Comparison of ENCODE assay signal across 26 cellular contexts in the genomic region with DNA sequence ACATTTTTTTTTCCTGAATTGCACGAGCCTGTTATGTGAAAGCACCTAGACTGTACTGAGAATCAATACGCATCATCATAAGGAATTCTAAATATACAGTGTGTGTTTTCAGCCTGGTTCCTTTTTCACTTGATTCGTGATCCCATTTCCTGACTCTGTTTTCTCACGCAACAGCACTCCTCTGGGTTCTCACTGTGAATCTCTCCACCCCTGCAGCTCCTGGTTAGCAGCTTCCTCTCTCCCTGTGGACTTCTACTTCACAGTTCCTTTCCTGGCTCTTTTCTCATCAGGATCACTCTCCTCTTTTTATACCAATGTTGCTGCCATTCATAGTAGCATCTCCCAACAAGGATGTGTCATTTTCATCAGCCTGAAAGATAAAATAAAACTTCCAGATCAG.
DNase-seq lines count a peak whose midpoint lies in the region; ATAC-seq, FAIRE-seq and TF ChIP-seq lines count a peak whose summit lies in the region.
"Had no signal": no experiment of that assay in that cellular context is flagged by ENCODE, and none has a peak within 500 bp of the region (broad histone marks: within the 10 kb centered on the region; RNA-seq: fewer than 3 reads in every experiment).

No MANE protein-coding gene starts in this region.

- H2BK15ac ChIP-seq in mesendoderm (replicated peaks; ENCODE audit: low read depth), result no peak overlapping the region

- H3K36me3 ChIP-seq in mesendoderm (ENCODE audit: control insufficient read depth, insufficient read depth, low read length) (no peaks in the 10 kb centered on the region), breast epithelium (no peaks in the 10 kb centered on the region)
- H3K36me3 ChIP-seq: adrenal gland, BLaER1, right atrium auricular region had no signal

- peak overlapping the region in 1 of 5 experiments; percentile 6 for H3K4me3 Mint-ChIP-seq in brain
- H3K4me3 Mint-ChIP-seq: IgD-negative memory B cell; stimulated activated memory B cell treated with anti-CD40 and anti-IgM and Interleukin-4, amounts not matched to agents 10 μg/mL and 1 μg/mL and 100 μg/mL, for 72 hours; T-helper 17 cell had no signal

- H3K27ac ChIP-seq in mesendoderm (ENCODE audit: low read depth, low read length) (no peak overlapping the region), breast epithelium (no peak overlapping the region)
- H3K27ac ChIP-seq: A549, adrenal gland, BLaER1, right atrium auricular region, SK-N-MC had no signal

- no peak overlapping the region for H4K5ac ChIP-seq in mesendoderm (ENCODE audit: low read length)

- no peak overlapping the region for H2BK120ac ChIP-seq in mesendoderm (ENCODE audit: low read depth, low read length)

- H3K4ac ChIP-seq in mesendoderm (ENCODE audit: low read depth, low read length), result no peak overlapping the region

- no peak overlapping the region for H4K8ac ChIP-seq in mesendoderm (ENCODE audit: low read depth, low read length)

- no peaks in the 10 kb centered on the region for H3K9me3 Mint-ChIP-seq in brain
- H3K9me3 Mint-ChIP-seq: stimulated activated memory B cell treated with anti-CD40 and anti-IgM and Interleukin-4, amounts not matched to agents 10 μg/mL and 1 μg/mL and 100 μg/mL, for 72 hours had no signal

- H3K4me1 Mint-ChIP-seq in brain, result peaks cover 42% of the 10 kb centered on the region
- H3K4me1 Mint-ChIP-seq: stimulated activated memory B cell treated with anti-CD40 and anti-IgM and Interleukin-4, amounts not matched to agents 10 μg/mL and 1 μg/mL and 100 μg/mL, for 72 hours; T-helper 17 cell had no signal

- H3K36me3 Mint-ChIP-seq in brain, result no peaks in the 10 kb centered on the region
- H3K36me3 Mint-ChIP-seq: IgD-negative memory B cell; stimulated activated memory B cell treated with anti-CD40 and anti-IgM and Interleukin-4, amounts not matched to agents 10 μg/mL and 1 μg/mL and 100 μg/mL, for 72 hours had no signal

- no peak for ATAC-seq in HG03095 (IDR thresholded peaks at IDR 0.05; ENCODE audit: unreplicated experiment)
- ATAC-seq: A549; stimulated activated memory B cell treated with anti-CD40 and anti-IgM and Interleukin-4, amounts not matched to agents 10 μg/mL and 1 μg/mL and 100 μg/mL, for 72 hours; T-helper 17 cell had no signal

- H3K9me3 ChIP-seq in breast epithelium, result no peaks in the 10 kb centered on the region
- H3K9me3 ChIP-seq: A549, adrenal gland, BLaER1, right atrium auricular region had no signal

- H3K56ac ChIP-seq in mesendoderm (ENCODE audit: low read length), result no peak overlapping the region

- H3K4me1 ChIP-seq in mesendoderm (ENCODE audit: control insufficient read depth, low read depth, low read length) (no peaks in the 10 kb centered on the region), breast epithelium (no peaks in the 10 kb centered on the region)
- H3K4me1 ChIP-seq: A549, adrenal gland, right atrium auricular region had no signal

- WGBS in mesendoderm (ENCODE audit: extremely low coverage, insufficient coverage, low lambda C conversion rate), result no CpG with 5 or more reads among the region's 4 CpGs

- no peak overlapping the region for H2BK5ac ChIP-seq in mesendoderm (ENCODE audit: low read length)

- no peak overlapping the region for H3K9ac ChIP-seq in mesendoderm (ENCODE audit: low read length)
- H3K9ac ChIP-seq: BLaER1 had no signal

- H3K79me2 ChIP-seq in mesendoderm (ENCODE audit: control insufficient read depth, insufficient read depth, low read length), result no peaks in the 10 kb centered on the region

- DNase-seq in D341Med (ENCODE audit: low spot score) (peak; percentile 7), NCI-H146 treated with DMSO at 0.1 percent for 48 hours (lab: John Stamatoyannopoulos, UW; ENCODE audit: unreplicated experiment) (peak; percentile 6), mesendoderm (peak; percentile 8), breast epithelium (ENCODE audit: low spot score in 2 of 2) (no peak), urothelium cell line (ENCODE audit: low spot score) (no peak)
- DNase-seq in effector CD8-positive, alpha-beta T cell (lab: John Stamatoyannopoulos, UW), result no peak
- DNase-seq: activated CD4-positive, alpha-beta T cell treated with anti-CD3 and anti-CD28 coated beads for 4 hours; activated naive CD4-positive, alpha-beta T cell treated with Interleukin-2 at 50 U/mL for 16 hours; activated T-cell treated with anti-CD3 and anti-CD28 coated beads, Interleukin-2, amount 50 U/mL, for 48 hours; adrenal gland; COR-L47; DND-41; NCI-H1105; NCI-H2081 treated with DMSO at 0.1 percent for 48 hours; NCI-H524 treated with DMSO at 0.1 percent for 48 hours; stimulated activated CD4-positive, alpha-beta T cell treated with anti-CD3 and anti-CD28 coated beads, Interleukin-2, amount 100 ng/mL, for 48 hours; T-helper 17 cell had no signal

- no peaks in the 10 kb centered on the region for H3K79me1 ChIP-seq in mesendoderm (ENCODE audit: low read length)

- no peak overlapping the region for H3K4me3 ChIP-seq in mesendoderm (ENCODE audit: low read length)
- no peak overlapping the region for H3K4me3 ChIP-seq in breast epithelium
- H3K4me3 ChIP-seq: A549, adrenal gland, BLaER1, right atrium auricular region, SK-N-MC had no signal

- no peak overlapping the region for H3K23ac ChIP-seq in mesendoderm (ENCODE audit: low read length)

- H3K4me2 ChIP-seq in mesendoderm (ENCODE audit: low read length), result no peak overlapping the region
- H3K4me2 ChIP-seq: A549, BLaER1 had no signal

- intact Hi-C loops in breast epithelium (cut with DNase I; ENCODE audit: low total_unique reads), result no loop called here

- H2AK5ac ChIP-seq in mesendoderm (ENCODE audit: low read length), result no peak overlapping the region

- TF ChIP-seq CTCF in brain (conservative IDR thresholded peaks at IDR 0.05) (no peak), breast epithelium (IDR thresholded peaks at IDR 0.05) (no peak)

- H3K27me3 Mint-ChIP-seq in brain, result no peaks in the 10 kb centered on the region
- H3K27me3 Mint-ChIP-seq: IgD-negative memory B cell; stimulated activated memory B cell treated with anti-CD40 and anti-IgM and Interleukin-4, amounts not matched to agents 10 μg/mL and 1 μg/mL and 100 μg/mL, for 72 hours; T-helper 17 cell had no signal

- TF ChIP-seq POLR2A in breast epithelium (IDR thresholded peaks at IDR 0.05), result no peak

- H3K27ac Mint-ChIP-seq in brain, result peak overlapping the region in 3 of 5 experiments; percentile 9 to 53 (median 18)
- H3K27ac Mint-ChIP-seq: IgD-negative memory B cell; stimulated activated memory B cell treated with anti-CD40 and anti-IgM and Interleukin-4, amounts not matched to agents 10 μg/mL and 1 μg/mL and 100 μg/mL, for 72 hours; T-helper 17 cell had no signal

- FAIRE-seq in urothelium cell line (lab: Jason Lieb, UNC), result no peak
- FAIRE-seq: A549, bronchial epithelial cell had no signal

- no peak overlapping the region for H3K18ac ChIP-seq in mesendoderm (ENCODE audit: low read length)

- H3K27me3 ChIP-seq in mesendoderm (ENCODE audit: insufficient read depth, low read length, poor library complexity) (no peaks in the 10 kb centered on the region), breast epithelium (no peaks in the 10 kb centered on the region)
- H3K27me3 ChIP-seq: adrenal gland, BLaER1, right atrium auricular region had no signal

Comparison
In these comparisons a context has a peak if more than half of its experiments do, and no peak if none do; other contexts are left out.
1. DNase-seq: peak in D341Med (single experiment), NCI-H146 treated with DMSO at 0.1 percent for 48 hours (single experiment) and mesendoderm (single experiment); none in effector CD8-positive, alpha-beta T cell (single experiment), breast epithelium (0 of 2) and urothelium cell line (single experiment).